11 cellular contexts compared by ENCODE assay signal in genomic region chr1:198497326-198498220, GRCh38. TPM values are rescaled to one million over a fixed set of nuclear protein-coding genes. Genes with fewer than 3 reads are reported as not detected.
DNase-seq lines count a peak whose midpoint lies in the region; ATAC-seq and TF ChIP-seq lines count a peak whose summit lies in the region.
"Had no signal": no experiment of that assay in that cellular context is flagged by ENCODE, and none has a peak within 500 bp of the region (broad histone marks: within the 10 kb centered on the region; RNA-seq: fewer than 3 reads in every experiment).

No MANE protein-coding gene starts in this region.

- H3K36me3 ChIP-seq in A673 (ENCODE audit: insufficient read depth, low read length, poor library complexity, severe bottlenecking) (no peaks in the 10 kb centered on the region), GM23248 (ENCODE audit: low read depth) (no peaks in the 10 kb centered on the region), gastroesophageal sphincter (no peaks in the 10 kb centered on the region), ovary (no peaks in the 10 kb centered on the region)

- TF ChIP-seq CTCF in A673 (conservative IDR thresholded peaks at IDR 0.05; ENCODE audit: low read depth, low read length) (no peak), gastroesophageal sphincter (IDR thresholded peaks at IDR 0.05) (no peak), ovary (IDR thresholded peaks at IDR 0.05) (no peak)

- H4K20me1 ChIP-seq in GM23248 (ENCODE audit: insufficient read depth), result no peaks in the 10 kb centered on the region

- CTCF ChIA-PET in A673 (lab: Charles Lee), result no interaction called here

- peaks cover 6% of the 10 kb centered on the region for H3K4me1 ChIP-seq in A673 (ENCODE audit: insufficient read depth, low read length, poor library complexity, severe bottlenecking)
- peaks cover 66% of the 10 kb centered on the region for H3K4me1 ChIP-seq in GM23248 (ENCODE audit: insufficient read depth)
- no peaks in the 10 kb centered on the region for H3K4me1 ChIP-seq in gastroesophageal sphincter
- H3K4me1 ChIP-seq in ovary (ENCODE audit: insufficient read depth), result no peaks in the 10 kb centered on the region

- DNase-seq in A673 (ENCODE audit: low spot score) (peak; percentile 7), GM23248 (peak; percentile 86), SKM-1 (lab: John Stamatoyannopoulos, UW; ENCODE audit: unreplicated experiment) (peak; percentile 29), iris pigment epithelial cell (ENCODE audit: low read depth) (peak; percentile 68), NCI-H187 treated with DMSO at 0.1 percent for 48 hours (lab: John Stamatoyannopoulos, UW) (no peak), ovary (no peak)
- DNase-seq: COR-L47, endodermal cell had no signal

- TF ChIP-seq EP300 in gastroesophageal sphincter (IDR thresholded peaks at IDR 0.05), result no peak
- TF ChIP-seq EP300 in ovary (IDR thresholded peaks at IDR 0.05), result no peak

- POLR2A ChIA-PET in A673 (lab: Charles Lee; ENCODE audit: low non-redundant PET), result no interaction called here

- peaks cover under 1% of the 10 kb centered on the region for H3K9me3 ChIP-seq in A673 (ENCODE audit: low read depth, low read length, poor library complexity, severe bottlenecking)
- H3K9me3 ChIP-seq in GM23248 (ENCODE audit: low read depth), result no peaks in the 10 kb centered on the region
- H3K9me3 ChIP-seq in gastroesophageal sphincter, result no peaks in the 10 kb centered on the region
- no peaks in the 10 kb centered on the region for H3K9me3 ChIP-seq in ovary

- peaks cover 56% of the 10 kb centered on the region for H3F3A ChIP-seq in GM23248 (ENCODE audit: insufficient read depth)

- H3K27me3 ChIP-seq in A673 (replicated peaks; ENCODE audit: insufficient read depth, low read depth, low read length, poor library complexity) (no peaks in the 10 kb centered on the region), GM23248 (replicated peaks; ENCODE audit: insufficient read depth) (no peaks in the 10 kb centered on the region), gastroesophageal sphincter (no peaks in the 10 kb centered on the region), ovary (no peaks in the 10 kb centered on the region)

- H3K4me2 ChIP-seq in GM23248 (ENCODE audit: unreplicated experiment), result peak overlapping the region; percentile 25

- intact Hi-C loops in A673 (cut with micrococcal nuclease; ENCODE audit: unreplicated experiment) (no loop called here), ovary (cut with DNase I) (no loop called here)

- BruUV-seq in A673 (replicated peaks; lab: Mats Ljungman, UMichigan), result no TSS peak

- no peak overlapping the region for H3K27ac ChIP-seq in A673 (ENCODE audit: low read depth, low read length, poor library complexity, severe bottlenecking)
- peak overlapping the region; percentile 74 for H3K27ac ChIP-seq in GM23248
- H3K27ac ChIP-seq in gastroesophageal sphincter, result no peak overlapping the region
- H3K27ac ChIP-seq in ovary, result no peak overlapping the region

- H3K9ac ChIP-seq in GM23248, result peak overlapping the region; percentile 15

- H3K79me2 ChIP-seq in GM23248 (ENCODE audit: insufficient read depth), result no peaks in the 10 kb centered on the region

- no peaks in the 10 kb centered on the region for H3K9me2 ChIP-seq in GM23248 (ENCODE audit: insufficient read depth)

- TF ChIP-seq POLR2A in gastroesophageal sphincter (IDR thresholded peaks at IDR 0.05), result no peak
- no peak for TF ChIP-seq POLR2A in ovary (IDR thresholded peaks at IDR 0.05)

- in situ Hi-C loops in GM23248 (cut with MboI), result loop anchor here (10.0 kb wide), 1 partner anchor 177 kb away; no protein-coding TSS in a partner anchor

- WGBS in GM23248 (ENCODE audit: low coverage in 1 of 2, low lambda C conversion rate in 2 of 2, missing lambda C conversion rate in 2 of 2), 2 experiments, result 47% methylated on average over 3 of the region's 3 CpGs
- 53 to 65% methylated on average over 2 to 3 of the region's 3 CpGs for WGBS in gastroesophageal sphincter (ENCODE audit: low coverage in 1 of 2), 2 donors
- 47 to 59% (median 56%) methylated on average over 3 of the region's 3 CpGs for WGBS in ovary, 3 donors

- H3K4me3 ChIP-seq in A673 (ENCODE audit: low read depth, low read length, poor library complexity, severe bottlenecking) (no peak overlapping the region), GM23248 (no peak overlapping the region), gastroesophageal sphincter (no peak overlapping the region), ovary (no peak overlapping the region)

- H2AFZ ChIP-seq in GM23248, result peak overlapping the region; percentile 1; the same call in 1 of the 2 replicates

- ATAC-seq in HG03571 (IDR thresholded peaks at IDR 0.05; ENCODE audit: unreplicated experiment) (no peak), gastroesophageal sphincter (no peak)
- ATAC-seq: WTC11 had no signal

RNA-seq across cellular contexts. Expression of gene ATP6V1G3, which starts 42.9 kb away (rescaled TPM):
- 0.71 TPM in 1 of 2 replicates, not detected in the other for total RNA-seq in A673 (2021)
- total RNA-seq in GM23248 (2014; rRNA removed; shearing (Covaris generic)), result not detected in 2 replicates
- polyA plus RNA-seq in GM23248 (2016; fragmentation: Nextera tagmentation; extraction: Ambion mirVana), result 1.3 and 2.9 TPM in 2 replicates
- total RNA-seq in gastroesophageal sphincter, result not detected
- total RNA-seq in ovary, result not detected
- not detected for polyA plus RNA-seq in ovary
- total RNA-seq: WTC11 had no signal

Comparison
In these comparisons a context has a peak if more than half of its experiments do, and no peak if none do; other contexts are left out.
1. DNase-seq: peak in A673 (single experiment), GM23248 (single experiment), SKM-1 (single experiment) and iris pigment epithelial cell (single experiment); none in NCI-H187 treated with DMSO at 0.1 percent for 48 hours (single experiment) and ovary (0 of 5).